Comparison of ENCODE assay signal across 8 cellular contexts in genomic region chr11:46242961-46243795, GRCh38. TPM values are rescaled to one million over a fixed set of nuclear protein-coding genes. Genes with fewer than 3 reads are reported as not detected.
A peak's percentile ranks its signal among the peaks of the same experiment; 100 is the strongest.
DNase-seq lines count a peak whose midpoint lies in the region; ATAC-seq and TF ChIP-seq lines count a peak whose summit lies in the region.

No MANE protein-coding gene starts in this region.

- peak overlapping the region; percentile 68 to 87 for H3K27ac Mint-ChIP-seq in natural killer cell treated with Interleukin-12 subunit alpha and Interleukin-12 subunit beta and Interleukin-15 and Interleukin-18, amount 100 ng/mL, for 72 hours
- peak overlapping the region; percentile 81 for H3K27ac Mint-ChIP-seq in stimulated activated naive B cell treated with anti-CD40 and anti-IgM and Interleukin-4, amounts not matched to agents 10 μg/mL and 1 μg/mL and 100 μg/mL, for 72 hours

- DNase-seq in DND-41 (peak; percentile 98), GOT3 (lab: John Stamatoyannopoulos, UW) (peak; percentile 84), LNCaP clone FGC (ENCODE audit: low read depth) (peak; percentile 79), RWPE2 (ENCODE audit: low spot score) (peak; percentile 90), fibroblast of pulmonary artery (ENCODE audit: low read depth) (peak; percentile 96)
- DNase-seq in activated T-helper 9 cell treated with anti-CD3 and anti-CD28 coated beads, Interleukin-2, amount 50 U/mL, for 16 hours (ENCODE audit: low read depth), result peak; percentile 86
- DNase-seq in natural killer cell treated with Interleukin-12 subunit alpha and Interleukin-12 subunit beta and Interleukin-15 and Interleukin-18, amount 100 ng/mL, for 72 hours (ENCODE audit: low spot score), result peak; percentile 93
- peak; percentile 78 for DNase-seq in stimulated activated naive B cell treated with anti-CD40 and anti-IgM and Interleukin-4, amounts not matched to agents 10 μg/mL and 1 μg/mL and 100 μg/mL, for 72 hours

- H3K4me2 ChIP-seq in DND-41 (ENCODE audit: insufficient read depth, low read length), result peak overlapping the region; percentile 60

- H2AFZ ChIP-seq in DND-41 (ENCODE audit: low read depth, low read length), result peak overlapping the region; percentile 80

- H3K27ac ChIP-seq in DND-41 (ENCODE audit: low read length) (peak overlapping the region; percentile 97), RWPE2 (ENCODE audit: poor library complexity, severe bottlenecking) (peak overlapping the region; percentile 44)

- H3K9me3 ChIP-seq in DND-41 (ENCODE audit: insufficient read depth, low read length, severe bottlenecking) (no peaks in the 10 kb centered on the region), RWPE2 (ENCODE audit: severe bottlenecking) (no peaks in the 10 kb centered on the region)

- ATAC-seq in DND-41 (ENCODE audit: insufficient read depth, low read depth) (peak; percentile 79), RWPE2 (ENCODE audit: low read depth) (peak; percentile 58)
- peak; percentile 90 to 94 for ATAC-seq in natural killer cell treated with Interleukin-12 subunit alpha and Interleukin-12 subunit beta and Interleukin-15 and Interleukin-18, amount 100 ng/mL, for 72 hours
- ATAC-seq in stimulated activated naive B cell treated with anti-CD40 and anti-IgM and Interleukin-4, amounts not matched to agents 10 μg/mL and 1 μg/mL and 100 μg/mL, for 72 hours (replicated peaks), result peak; percentile 80 to 87

- no peaks in the 10 kb centered on the region for H4K20me1 ChIP-seq in DND-41 (ENCODE audit: insufficient read depth, low read length)

- no peaks in the 10 kb centered on the region for H3K36me3 ChIP-seq in DND-41 (ENCODE audit: insufficient read depth, low read length)
- H3K36me3 ChIP-seq in RWPE2 (ENCODE audit: low read depth), result no peaks in the 10 kb centered on the region

- H3K4me1 ChIP-seq in DND-41 (ENCODE audit: insufficient read depth, low read length), result peaks cover 48% of the 10 kb centered on the region
- H3K4me1 ChIP-seq in RWPE2 (ENCODE audit: insufficient read depth, poor library complexity, severe bottlenecking), result peaks cover 18% of the 10 kb centered on the region

- TF ChIP-seq CTCF in DND-41 (IDR thresholded peaks at IDR 0.05; ENCODE audit: borderline replicate concordance, extremely low read depth, low read length, poor library complexity, severe bottlenecking) (peak; percentile 11), LNCaP clone FGC (IDR thresholded peaks at IDR 0.05; ENCODE audit: control insufficient read depth, extremely low read depth, insufficient read depth) (no peak), RWPE2 (IDR thresholded peaks at IDR 0.05; ENCODE audit: poor library complexity, severe bottlenecking) (no peak), fibroblast of pulmonary artery (IDR thresholded peaks at IDR 0.05; ENCODE audit: low read length, missing control alignments) (no peak)

- H3K9ac ChIP-seq in DND-41 (ENCODE audit: low read depth, low read length), result peak overlapping the region; percentile 68

- H3K4me1 Mint-ChIP-seq in natural killer cell treated with Interleukin-12 subunit alpha and Interleukin-12 subunit beta and Interleukin-15 and Interleukin-18, amount 100 ng/mL, for 72 hours (ENCODE audit: low read depth in 2 of 2), result peaks cover 23 to 24% of the 10 kb centered on the region in 2 donors
- H3K4me1 Mint-ChIP-seq in stimulated activated naive B cell treated with anti-CD40 and anti-IgM and Interleukin-4, amounts not matched to agents 10 μg/mL and 1 μg/mL and 100 μg/mL, for 72 hours, result peaks cover 12 to 22% of the 10 kb centered on the region in 2 donors

- H3K27me3 Mint-ChIP-seq in natural killer cell treated with Interleukin-12 subunit alpha and Interleukin-12 subunit beta and Interleukin-15 and Interleukin-18, amount 100 ng/mL, for 72 hours, result peaks cover 7 to 10% of the 10 kb centered on the region in 2 donors
- H3K27me3 Mint-ChIP-seq in stimulated activated naive B cell treated with anti-CD40 and anti-IgM and Interleukin-4, amounts not matched to agents 10 μg/mL and 1 μg/mL and 100 μg/mL, for 72 hours, result peaks cover 28 to 36% of the 10 kb centered on the region in 2 donors

- H3K27me3 ChIP-seq in DND-41 (ENCODE audit: insufficient read depth, low read length, poor library complexity) (peaks cover 9% of the 10 kb centered on the region), RWPE2 (ENCODE audit: insufficient read depth, poor library complexity, severe bottlenecking) (no peaks in the 10 kb centered on the region)

- H3K36me3 Mint-ChIP-seq in natural killer cell treated with Interleukin-12 subunit alpha and Interleukin-12 subunit beta and Interleukin-15 and Interleukin-18, amount 100 ng/mL, for 72 hours, result peaks cover 5% of the 10 kb centered on the region
- H3K36me3 Mint-ChIP-seq in stimulated activated naive B cell treated with anti-CD40 and anti-IgM and Interleukin-4, amounts not matched to agents 10 μg/mL and 1 μg/mL and 100 μg/mL, for 72 hours, result no peaks in the 10 kb centered on the region

- peak overlapping the region; percentile 15 to 65; a peak in 3 of 4 replicates for H3K4me3 ChIP-seq in DND-41 (ENCODE audit: low read depth in 1 of 2, low read length in 2 of 2)
- peak overlapping the region; percentile 50 for H3K4me3 ChIP-seq in LNCaP clone FGC (ENCODE audit: low read depth, low read length)
- peak overlapping the region; percentile 33 for H3K4me3 ChIP-seq in RWPE2 (ENCODE audit: severe bottlenecking)
- peak overlapping the region; percentile 53 for H3K4me3 ChIP-seq in fibroblast of pulmonary artery (replicated peaks; ENCODE audit: low read depth, low read length)

- no peaks in the 10 kb centered on the region for H3K9me3 Mint-ChIP-seq in natural killer cell treated with Interleukin-12 subunit alpha and Interleukin-12 subunit beta and Interleukin-15 and Interleukin-18, amount 100 ng/mL, for 72 hours
- H3K9me3 Mint-ChIP-seq in stimulated activated naive B cell treated with anti-CD40 and anti-IgM and Interleukin-4, amounts not matched to agents 10 μg/mL and 1 μg/mL and 100 μg/mL, for 72 hours, result no peaks in the 10 kb centered on the region

- peak overlapping the region; percentile 79 for H3K4me3 Mint-ChIP-seq in natural killer cell treated with Interleukin-12 subunit alpha and Interleukin-12 subunit beta and Interleukin-15 and Interleukin-18, amount 100 ng/mL, for 72 hours
- peak overlapping the region; percentile 87 for H3K4me3 Mint-ChIP-seq in stimulated activated naive B cell treated with anti-CD40 and anti-IgM and Interleukin-4, amounts not matched to agents 10 μg/mL and 1 μg/mL and 100 μg/mL, for 72 hours

- no peaks in the 10 kb centered on the region for H3K79me2 ChIP-seq in DND-41 (ENCODE audit: insufficient read depth, low read length)

RNA-seq across cellular contexts. Expression of gene CREB3L1, which starts 34.3 kb away (rescaled TPM):
- total RNA-seq in natural killer cell treated with Interleukin-12 subunit alpha and Interleukin-12 subunit beta and Interleukin-15 and Interleukin-18, amount 100 ng/mL, for 72 hours, result not detected

Comparison
In these comparisons a context has a peak if more than half of its experiments do, and no peak if none do; other contexts are left out.
1. Peak in every context shown above with its lines: DNase-seq, ATAC-seq, H3K4me3 ChIP-seq and H3K27ac ChIP-seq.